ENCODE assay signal across 24 cellular contexts in genomic region chr19:35278578-35279284, GRCh38. TPM values are rescaled to one million over a fixed set of nuclear protein-coding genes. Genes with fewer than 3 reads are reported as not detected.
"Had no signal": no experiment of that assay in that cellular context is flagged by ENCODE, and none has a peak within 500 bp of the region (broad histone marks: within the 10 kb centered on the region; RNA-seq: fewer than 3 reads in every experiment).

No MANE protein-coding gene starts in this region.

- H3K27me3 ChIP-seq: gastrocnemius medialis, tibial nerve had no signal

- H3K9me3 ChIP-seq: gastrocnemius medialis, psoas muscle, tibial nerve had no signal

- H3K27ac ChIP-seq: gastrocnemius medialis, psoas muscle, skin epidermis, tibial nerve had no signal

- H3K4me3 ChIP-seq: gastrocnemius medialis, psoas muscle, skin epidermis, tibial nerve had no signal

- FAIRE-seq: colon, urothelium cell line had no signal

- H3K4me1 ChIP-seq: gastrocnemius medialis, psoas muscle had no signal

- DNase-seq: activated CD4-positive, alpha-beta T cell treated with anti-CD3 and anti-CD28 coated beads, Interleukin-2, amount 10 ng/mL, durations not matched to agents 7 days and 5 days; activated CD8-positive, alpha-beta memory T cell treated with anti-CD3 and anti-CD28 coated beads, Interleukin-2, amount 50 U/mL, for 4 hours; activated CD8-positive, alpha-beta T cell treated with anti-CD3 and anti-CD28 coated beads, Interleukin-2, amount 10 ng/mL, durations not matched to agents 7 days and 5 days; activated naive CD4-positive, alpha-beta T cell treated with anti-CD3 and anti-CD28 coated beads for 36 hours; activated T-cell treated with anti-CD3 and anti-CD28 coated beads, Interleukin-2, amount 50 U/mL, for 4 hours; anterior cingulate cortex; central memory CD4-positive, alpha-beta T cell; gastrocnemius medialis; head of caudate nucleus; left ventricle myocardium superior; psoas muscle; stimulated activated naive CD8-positive, alpha-beta T cell treated with anti-CD3 and anti-CD28 coated beads, Interleukin-15, Interleukin-2, amounts not matched to agents 100 U/mL and 50 U/mL, for 24 hours; substantia nigra had no signal

- ATAC-seq: activated CD4-positive, CD25-positive, alpha-beta regulatory T cell treated with anti-CD3 and anti-CD28 coated beads, Interleukin-2, amount 50 U/mL, for 24 hours; activated CD8-positive, alpha-beta T cell treated with anti-CD3 and anti-CD28 coated beads, Interleukin-2, amount 10 ng/mL, durations not matched to agents 7 days and 5 days; activated T-cell treated with anti-CD3 and anti-CD28 coated beads, Interleukin-2, amount 50 U/mL, for 4 hours; esophagus mucosa; gastrocnemius medialis; left ventricle myocardium superior; right cardiac atrium; stimulated activated naive CD8-positive, alpha-beta T cell treated with anti-CD3 and anti-CD28 coated beads, Interleukin-15, Interleukin-2, amounts not matched to agents 100 U/mL and 50 U/mL, for 24 hours had no signal

RNA-seq across cellular contexts. Expression of gene HAMP, which starts 3.6 kb away (rescaled TPM):
- total RNA-seq: esophagus mucosa, gastrocnemius medialis, kidney epithelial cell, left ventricle myocardium superior, osteocyte had no signal
- polyA plus RNA-seq: neural cell, psoas muscle had no signal

RNA-seq across cellular contexts. Expression of gene MAG, which starts 13.2 kb away (rescaled TPM):
- total RNA-seq: activated CD4-positive, alpha-beta T cell treated with anti-CD3 and anti-CD28 coated beads, Interleukin-2, amount 10 ng/mL, durations not matched to agents 7 days and 5 days; esophagus mucosa; left ventricle myocardium superior; mononuclear cell; osteocyte; right cardiac atrium had no signal
- polyA plus RNA-seq: neural cell had no signal

RNA-seq across cellular contexts. Expression of gene LSR, which starts 29.9 kb away (rescaled TPM):
- polyA plus RNA-seq: neural cell had no signal

RNA-seq across cellular contexts. Expression of gene FAM187B, which starts 50.2 kb away (rescaled TPM):
- total RNA-seq: activated CD4-positive, alpha-beta T cell treated with anti-CD3 and anti-CD28 coated beads, Interleukin-2, amount 10 ng/mL, durations not matched to agents 7 days and 5 days; activated CD8-positive, alpha-beta T cell treated with anti-CD3 and anti-CD28 coated beads, Interleukin-2, amount 10 ng/mL, durations not matched to agents 7 days and 5 days; activated naive CD4-positive, alpha-beta T cell treated with anti-CD3 and anti-CD28 coated beads for 36 hours; activated T-cell treated with anti-CD3 and anti-CD28 coated beads, Interleukin-2, amount 50 U/mL, for 4 hours; esophagus mucosa; gastrocnemius medialis; kidney epithelial cell; left ventricle myocardium superior; osteocyte; psoas muscle; right cardiac atrium; tibial nerve had no signal
- polyA plus RNA-seq: neural cell, right cardiac atrium had no signal
